15 cellular contexts compared by ENCODE assay signal in genomic region chr5:58457040-58457439, GRCh38. TPM values are rescaled to one million over a fixed set of nuclear protein-coding genes. Genes with fewer than 3 reads are reported as not detected.
DNase-seq lines count a peak whose midpoint lies in the region; ATAC-seq, FAIRE-seq and TF ChIP-seq lines count a peak whose summit lies in the region.
"Had no signal": no experiment of that assay in that cellular context is flagged by ENCODE, and none has a peak within 500 bp of the region (broad histone marks: within the 10 kb centered on the region; RNA-seq: fewer than 3 reads in every experiment).

No MANE protein-coding gene starts in this region.

- TF ChIP-seq CTCF in heart left ventricle (IDR thresholded peaks at IDR 0.05) = no peak
- no peak for TF ChIP-seq CTCF in endothelial cell of umbilical vein (IDR thresholded peaks at IDR 0.05; ENCODE audit: extremely low read depth in 1 of 2, insufficient read depth in 1 of 2, low read depth in 1 of 2, low read length in 2 of 2)

- peak overlapping the region; percentile 98 for H3K9ac ChIP-seq in endothelial cell of umbilical vein (replicated peaks; ENCODE audit: extremely low read depth, insufficient read depth, low read length)

- 21 to 27% (median 25%) methylated on average over 4 of the region's 4 CpGs for WGBS in heart left ventricle, 4 donors
- WGBS in urinary bladder = 59% methylated on average over 4 of the region's 4 CpGs

- ATAC-seq in heart left ventricle (no peak), Right ventricle myocardium inferior (no peak), GM21619 (IDR thresholded peaks at IDR 0.05; ENCODE audit: unreplicated experiment) (no peak)
- ATAC-seq: left colon had no signal

- no TSS peak for BruUV-seq in endothelial cell of umbilical vein (replicated peaks; lab: Mats Ljungman, UMichigan)

- H3K27ac ChIP-seq in heart left ventricle (peak overlapping the region in 10 of 12 donors; percentile 33 to 99 (median 96)), endothelial cell of umbilical vein (ENCODE audit: insufficient read depth, low read depth, low read length) (peak overlapping the region; percentile 87), urinary bladder (ENCODE audit: low read depth) (no peak overlapping the region)

- TF ChIP-seq POLR2A in heart left ventricle (IDR thresholded peaks at IDR 0.05) (no peak), endothelial cell of umbilical vein (IDR thresholded peaks at IDR 0.05; ENCODE audit: low read depth, low read length) (peak; percentile 47)

- CTCF ChIA-PET in endothelial cell of umbilical vein (lab: Charles Lee) = interaction anchor here (1.8 to 2.8 kb wide), 3 partner anchors 569 to 958 kb away, joined by 6 to 31 read pairs (median 8); no protein-coding TSS in a partner anchor

- peak overlapping the region; percentile 59 to 97 (median 85) for H3K4me3 ChIP-seq in heart left ventricle
- peak overlapping the region; percentile 92 to 100 (median 94) for H3K4me3 ChIP-seq in endothelial cell of umbilical vein (replicated peaks in 1 of 3; ENCODE audit: insufficient read depth in 1 of 3, low read depth in 1 of 3, low read length in 3 of 3)
- H3K4me3 ChIP-seq in urinary bladder (ENCODE audit: low read depth, low read length) = peak overlapping the region; percentile 41

- no peaks in the 10 kb centered on the region for H3K9me1 ChIP-seq in endothelial cell of umbilical vein (replicated peaks; ENCODE audit: control insufficient read depth, extremely low read depth, insufficient read depth, low read length)

- DNase-seq in heart left ventricle = no peak
- no peak for DNase-seq in Right ventricle myocardium inferior (ENCODE audit: missing footprints)
- peak; percentile 17 for DNase-seq in endothelial cell of umbilical vein (ENCODE audit: low read depth, low spot score)
- peak; percentile 10 for DNase-seq in myocyte (ENCODE audit: low read depth)
- no peak for DNase-seq in activated effector memory CD4-positive, alpha-beta T cell treated with Interleukin-2 at 50 U/mL for 16 hours
- no peak for DNase-seq in activated CD4-positive, alpha-beta T cell treated with anti-CD3 and anti-CD28 coated beads, Interleukin-2, amount 50 U/mL, for 4 hours
- DNase-seq: activated CD4-positive, CD25-positive, alpha-beta regulatory T cell treated with anti-CD3 and anti-CD28 coated beads, Interleukin-2, amount 50 U/mL, for 72 hours; activated gamma-delta T cell treated with Interleukin-2 at 50 U/mL for 16 hours; effector CD8-positive, alpha-beta T cell; left colon; RPMI8226; stimulated activated naive CD4-positive, alpha-beta T cell had no signal

- H3K4me2 ChIP-seq in endothelial cell of umbilical vein (ENCODE audit: insufficient read depth, low read length) = peak overlapping the region; percentile 95

- POLR2A ChIA-PET in endothelial cell of umbilical vein (lab: Charles Lee) = interaction anchor here (0.8 to 2.5 kb wide), 3 partner anchors 569 to 1159 kb away, joined by 3 to 12 read pairs (median 4); no protein-coding TSS in a partner anchor

- H3K36me3 ChIP-seq in heart left ventricle (peaks cover 0 to 67% (median 51%) of the 10 kb centered on the region in 9 donors), endothelial cell of umbilical vein (ENCODE audit: control insufficient read depth in 2 of 2, extremely low read depth in 1 of 2, insufficient read depth in 2 of 2, low read length in 2 of 2) (peaks cover 29 to 47% of the 10 kb centered on the region in 2 experiments), urinary bladder (ENCODE audit: insufficient read depth) (peaks cover 5% of the 10 kb centered on the region)

- H2AFZ ChIP-seq in endothelial cell of umbilical vein (ENCODE audit: low read depth, low read length) = no peak overlapping the region

- H3K9me3 ChIP-seq in heart left ventricle (no peaks in the 10 kb centered on the region), endothelial cell of umbilical vein (replicated peaks; ENCODE audit: control insufficient read depth, insufficient read depth, low read length) (no peaks in the 10 kb centered on the region)

- H3K79me2 ChIP-seq in endothelial cell of umbilical vein (ENCODE audit: control insufficient read depth, insufficient read depth, low read length) = peaks cover 56% of the 10 kb centered on the region

- H3K4me1 ChIP-seq in heart left ventricle = peaks cover 0 to 44% (median 22%) of the 10 kb centered on the region in 12 donors
- peaks cover 40% of the 10 kb centered on the region for H3K4me1 ChIP-seq in endothelial cell of umbilical vein (ENCODE audit: control insufficient read depth, extremely low read depth, insufficient read depth, low read length)
- no peaks in the 10 kb centered on the region for H3K4me1 ChIP-seq in urinary bladder (ENCODE audit: insufficient read depth)

- FAIRE-seq in endothelial cell of umbilical vein (lab: Jason Lieb, UNC) = peak; percentile 43

- dilution Hi-C loops in endothelial cell of umbilical vein (cut with MboI; ENCODE audit: extremely low pct_ligation_motif_present, low sequenced_read_pairs) = loop anchor here (25.0 kb wide), 2 partner anchors 670 to 970 kb away; partner anchors contain the start of gene ACTBL2

- H4K20me1 ChIP-seq in endothelial cell of umbilical vein (replicated peaks; ENCODE audit: control insufficient read depth, extremely low read depth, insufficient read depth, low read length) = peaks cover 14% of the 10 kb centered on the region

- intact Hi-C loops in heart left ventricle (cut with DNase I) = loop anchor here in 9 of 10 donors (2.0 to 10.0 kb wide), 19 partner anchors 92 to 755 kb away; no protein-coding TSS in a partner anchor
- intact Hi-C loops in Right ventricle myocardium inferior (cut with DNase I) = loop anchor here (5.0 to 10.0 kb wide), 5 partner anchors 92 to 385 kb away; no protein-coding TSS in a partner anchor
- intact Hi-C loops in endothelial cell of umbilical vein (cut with micrococcal nuclease) = loop anchor here (5.0 kb wide), 1 partner anchor 140 kb away; no protein-coding TSS in a partner anchor

- H3K27me3 ChIP-seq in heart left ventricle (no peaks in the 10 kb centered on the region), endothelial cell of umbilical vein (ENCODE audit: control insufficient read depth in 2 of 2, insufficient read depth in 2 of 2, low read length in 2 of 2) (no peaks in the 10 kb centered on the region)

TF ChIP-seq in endothelial cell of umbilical vein, 7 proteins besides CTCF, POLR2A, EP300 and RAD21:
- TF ChIP-seq EZH2 (IDR thresholded peaks at IDR 0.05; ENCODE audit: borderline replicate concordance, low read depth, low read length, severe bottlenecking) (no peak), POLR2AphosphoS5 (IDR thresholded peaks at IDR 0.05; ENCODE audit: insufficient read depth, low read depth, low read length) (peak; percentile 34)
TF ChIP-seq in endothelial cell of umbilical vein: peak in this region for 1.

RNA-seq across cellular contexts. Expression of gene PLK2, which starts 2.8 kb away (rescaled TPM):
- 100 to 1,000 TPM in 7 of 9 donors, 10 to 100 TPM in 2; 78.3 to 169 (median 106) TPM for total RNA-seq in heart left ventricle
- polyA plus RNA-seq in heart left ventricle = 10 to 100 TPM; 18.4 to 26.0 TPM
- 66.4 TPM for total RNA-seq in Right ventricle myocardium inferior
- total RNA-seq in endothelial cell of umbilical vein = 186 and 250 TPM in 2 replicates
- 187 and 199 TPM in 2 replicates for polyA plus RNA-seq in endothelial cell of umbilical vein
- 140 and 149 TPM in 2 replicates for polyA plus RNA-seq in endothelial cell of umbilical vein (2011; cell fraction: cytosol; rRNA removed)
- polyA plus RNA-seq in endothelial cell of umbilical vein (2011; cell fraction: nucleus; rRNA removed) = 844 and 892 TPM in 2 replicates
- 403 and 476 TPM in 2 replicates for polyA plus RNA-seq in endothelial cell of umbilical vein (2012)
- 412 and 539 TPM in 2 replicates for polyA minus RNA-seq in endothelial cell of umbilical vein
- polyA minus RNA-seq in endothelial cell of umbilical vein (2011; cell fraction: cytosol; rRNA and poly(A)+ RNA removed) = 70.1 TPM
- 1,729 and 1,944 TPM in 2 replicates for polyA minus RNA-seq in endothelial cell of umbilical vein (2011; cell fraction: nucleus; rRNA and poly(A)+ RNA removed)
- 171 and 198 TPM in 2 replicates for total RNA-seq in myocyte
- 109 TPM for polyA plus RNA-seq in myocyte (2012)
- 212 TPM for total RNA-seq in urinary bladder
- polyA plus RNA-seq in urinary bladder = 27.6 TPM

RNA-seq across cellular contexts. Expression of gene GAPT, which starts 34.2 kb away (rescaled TPM):
- total RNA-seq in heart left ventricle = 1 to 10 TPM in 1 of 9 donors, under 1 TPM in 5, not detected in 3; 0.09 to 1.4 (median 0.65) TPM
- under 1 TPM; 0.22 to 0.23 TPM for polyA plus RNA-seq in heart left ventricle
- total RNA-seq in Right ventricle myocardium inferior = 0.92 TPM
- total RNA-seq in endothelial cell of umbilical vein = not detected in 2 replicates
- not detected in 2 replicates for polyA plus RNA-seq in endothelial cell of umbilical vein
- not detected in 2 replicates for polyA plus RNA-seq in endothelial cell of umbilical vein (2011; cell fraction: cytosol; rRNA removed)
- not detected in 2 replicates for polyA plus RNA-seq in endothelial cell of umbilical vein (2011; cell fraction: nucleus; rRNA removed)
- polyA plus RNA-seq in endothelial cell of umbilical vein (2012) = not detected in 2 replicates
- polyA minus RNA-seq in endothelial cell of umbilical vein = not detected in 2 replicates
- not detected for polyA minus RNA-seq in endothelial cell of umbilical vein (2011; cell fraction: cytosol; rRNA and poly(A)+ RNA removed)
- polyA minus RNA-seq in endothelial cell of umbilical vein (2011; cell fraction: nucleus; rRNA and poly(A)+ RNA removed) = not detected in 2 replicates
- not detected in 2 replicates for total RNA-seq in myocyte
- polyA plus RNA-seq in myocyte (2012) = not detected
- total RNA-seq in urinary bladder = 3.0 TPM
- 0.79 TPM for polyA plus RNA-seq in urinary bladder
- total RNA-seq: A172 had no signal

Comparison
In these comparisons a context has a peak if more than half of its experiments do, and no peak if none do; other contexts are left out.
1. DNase-seq: peak in endothelial cell of umbilical vein (single experiment) and myocyte (single experiment); none in heart left ventricle (0 of 5), Right ventricle myocardium inferior (single experiment), activated effector memory CD4-positive, alpha-beta T cell treated with Interleukin-2 at 50 U/mL for 16 hours (single experiment) and activated CD4-positive, alpha-beta T cell treated with anti-CD3 and anti-CD28 coated beads, Interleukin-2, amount 50 U/mL, for 4 hours (0 of 2).
2. H3K4me3 ChIP-seq: peak in every context shown above with its lines; median percentile 94 in endothelial cell of umbilical vein; 85 in heart left ventricle; 41 in urinary bladder.